Comparison of ENCODE assay signal across 16 cellular contexts in genomic region chr16:58591083-58591482, GRCh38. TPM values are rescaled to one million over a fixed set of nuclear protein-coding genes. Genes with fewer than 3 reads are reported as not detected.
DNase-seq lines count a peak whose midpoint lies in the region; ATAC-seq and TF ChIP-seq lines count a peak whose summit lies in the region.
"Had no signal": no experiment of that assay in that cellular context is flagged by ENCODE, and none has a peak within 500 bp of the region (broad histone marks: within the 10 kb centered on the region; RNA-seq: fewer than 3 reads in every experiment).

No MANE protein-coding gene starts in this region.

- H3K36me3 Mint-ChIP-seq in activated CD4-positive, alpha-beta T cell treated with anti-CD3 and anti-CD28 coated beads for 36 hours (ENCODE audit: low read depth) = peaks cover 65% of the 10 kb centered on the region
- H3K36me3 Mint-ChIP-seq in stimulated activated naive CD8-positive, alpha-beta T cell treated with anti-CD3 and anti-CD28 coated beads, Interleukin-15, Interleukin-2, amounts not matched to agents 100 ng/mL and 50 ng/mL, for 24 hours (ENCODE audit: low read depth) = peaks cover 75% of the 10 kb centered on the region
- H3K36me3 Mint-ChIP-seq in mesothelial cell of epicardium = peaks cover 41% of the 10 kb centered on the region

- no peak for DNase-seq in activated CD4-positive, alpha-beta T cell treated with anti-CD3 and anti-CD28 coated beads for 36 hours
- DNase-seq in activated CD4-positive, alpha-beta T cell treated with anti-CD3 and anti-CD28 coated beads, Interleukin-2, amount 50 U/mL, for 1 hour = no peak
- DNase-seq in stimulated activated naive CD8-positive, alpha-beta T cell treated with anti-CD3 and anti-CD28 coated beads, Interleukin-15, Interleukin-2, amounts not matched to agents 100 U/mL and 50 U/mL, for 24 hours = no peak
- no peak for DNase-seq in mesothelial cell of epicardium (ENCODE audit: low spot score in 2 of 2, unreplicated experiment in 2 of 2)
- DNase-seq in activated CD4-positive, CD25-positive, alpha-beta regulatory T cell treated with anti-CD3 and anti-CD28 coated beads, Interleukin-2, amount 50 U/mL, for 72 hours = no peak
- DNase-seq in activated gamma-delta T cell treated with Interleukin-2 at 50 U/mL for 16 hours = no peak
- DNase-seq: CD4-positive, CD25-positive, alpha-beta regulatory T cell; H7; NCI-H1048; NCI-H146; NCI-H2081 treated with DMSO at 0.1 percent for 48 hours; NCI-H510A treated with DMSO at 0.1 percent for 48 hours had no signal

- no peak for TF ChIP-seq CTCF in mesothelial cell of epicardium (IDR thresholded peaks at IDR 0.05; ENCODE audit: unreplicated experiment)

- H3K4me3 Mint-ChIP-seq in activated CD4-positive, alpha-beta T cell treated with anti-CD3 and anti-CD28 coated beads for 36 hours = no peak overlapping the region
- H3K4me3 Mint-ChIP-seq in stimulated activated naive CD8-positive, alpha-beta T cell treated with anti-CD3 and anti-CD28 coated beads, Interleukin-15, Interleukin-2, amounts not matched to agents 100 ng/mL and 50 ng/mL, for 24 hours = no peak overlapping the region
- H3K4me3 Mint-ChIP-seq in mesothelial cell of epicardium = no peak overlapping the region
- H3K4me3 Mint-ChIP-seq: B cell; CD4-positive, CD25-positive, alpha-beta regulatory T cell had no signal

- POLR2A ChIA-PET in activated CD4-positive, alpha-beta T cell treated with anti-CD3 and anti-CD28 coated beads for 36 hours (lab: Charles Lee) = no interaction called here

- no peaks in the 10 kb centered on the region for H3K27me3 Mint-ChIP-seq in activated CD4-positive, alpha-beta T cell treated with anti-CD3 and anti-CD28 coated beads for 36 hours
- H3K27me3 Mint-ChIP-seq in stimulated activated naive CD8-positive, alpha-beta T cell treated with anti-CD3 and anti-CD28 coated beads, Interleukin-15, Interleukin-2, amounts not matched to agents 100 ng/mL and 50 ng/mL, for 24 hours = no peaks in the 10 kb centered on the region
- no peaks in the 10 kb centered on the region for H3K27me3 Mint-ChIP-seq in mesothelial cell of epicardium (ENCODE audit: low read depth)
- H3K27me3 Mint-ChIP-seq: B cell; CD4-positive, CD25-positive, alpha-beta regulatory T cell had no signal

- CTCF ChIA-PET in activated CD4-positive, alpha-beta T cell treated with anti-CD3 and anti-CD28 coated beads for 36 hours (lab: Charles Lee) = no interaction called here

- no peaks in the 10 kb centered on the region for H3K9me3 Mint-ChIP-seq in activated CD4-positive, alpha-beta T cell treated with anti-CD3 and anti-CD28 coated beads for 36 hours (ENCODE audit: low read depth)
- H3K9me3 Mint-ChIP-seq in stimulated activated naive CD8-positive, alpha-beta T cell treated with anti-CD3 and anti-CD28 coated beads, Interleukin-15, Interleukin-2, amounts not matched to agents 100 ng/mL and 50 ng/mL, for 24 hours = no peaks in the 10 kb centered on the region
- H3K9me3 Mint-ChIP-seq in mesothelial cell of epicardium = no peaks in the 10 kb centered on the region
- H3K9me3 Mint-ChIP-seq: CD4-positive, CD25-positive, alpha-beta regulatory T cell had no signal

- H3K4me1 Mint-ChIP-seq in activated CD4-positive, alpha-beta T cell treated with anti-CD3 and anti-CD28 coated beads for 36 hours = peaks cover 13% of the 10 kb centered on the region
- peaks cover 12% of the 10 kb centered on the region for H3K4me1 Mint-ChIP-seq in stimulated activated naive CD8-positive, alpha-beta T cell treated with anti-CD3 and anti-CD28 coated beads, Interleukin-15, Interleukin-2, amounts not matched to agents 100 ng/mL and 50 ng/mL, for 24 hours (ENCODE audit: low read depth)
- H3K4me1 Mint-ChIP-seq in mesothelial cell of epicardium = no peaks in the 10 kb centered on the region

- ATAC-seq in activated CD4-positive, alpha-beta T cell treated with anti-CD3 and anti-CD28 coated beads for 36 hours = no peak
- ATAC-seq in stimulated activated naive CD8-positive, alpha-beta T cell treated with anti-CD3 and anti-CD28 coated beads, Interleukin-15, Interleukin-2, amounts not matched to agents 100 U/mL and 50 U/mL, for 24 hours = no peak
- no peak for ATAC-seq in activated CD4-positive, CD25-positive, alpha-beta regulatory T cell treated with anti-CD3 and anti-CD28 coated beads, Interleukin-2, amount 50 U/mL, for 24 hours
- ATAC-seq: Panc1 had no signal

- intact Hi-C loops in activated CD4-positive, alpha-beta T cell treated with anti-CD3 and anti-CD28 coated beads for 36 hours (cut with DNase I, micrococcal nuclease) = no loop called here

- H3K27ac Mint-ChIP-seq in activated CD4-positive, alpha-beta T cell treated with anti-CD3 and anti-CD28 coated beads for 36 hours = peak overlapping the region; percentile 69
- peak overlapping the region; percentile 36 for H3K27ac Mint-ChIP-seq in stimulated activated naive CD8-positive, alpha-beta T cell treated with anti-CD3 and anti-CD28 coated beads, Interleukin-15, Interleukin-2, amounts not matched to agents 100 ng/mL and 50 ng/mL, for 24 hours
- H3K27ac Mint-ChIP-seq in mesothelial cell of epicardium = peak overlapping the region; percentile 24
- H3K27ac Mint-ChIP-seq: B cell had no signal

RNA-seq across cellular contexts. Expression of gene CNOT1, which starts 38.5 kb away (rescaled TPM):
- 100 to 1,000 TPM; 265 to 348 TPM for total RNA-seq in activated CD4-positive, alpha-beta T cell treated with anti-CD3 and anti-CD28 coated beads for 36 hours
- total RNA-seq in mesothelial cell of epicardium = 194 to 213 TPM (median 204 TPM) in 3 replicates
